10 cellular contexts compared by ENCODE assay signal in the genomic region with DNA sequence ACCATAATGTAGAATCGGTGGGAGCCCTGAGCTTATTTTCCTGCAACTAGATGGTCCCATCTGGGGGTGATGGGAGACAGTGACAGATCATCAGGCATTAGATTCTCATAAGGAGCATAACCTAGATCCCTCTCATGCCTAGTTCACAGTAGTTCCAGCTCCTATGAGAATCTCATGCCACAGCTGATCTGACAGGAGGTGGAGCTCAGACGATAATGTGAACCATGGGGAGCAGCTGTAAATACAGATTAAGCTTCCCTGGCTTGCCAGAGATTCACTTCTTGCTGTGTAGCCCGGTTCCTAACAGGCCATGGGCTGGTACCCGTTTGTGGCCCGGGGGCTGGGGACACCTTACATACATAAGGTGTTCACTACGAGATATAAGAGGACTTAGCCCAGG. TPM values are rescaled to one million over a fixed set of nuclear protein-coding genes. Genes with fewer than 3 reads are reported as not detected.
DNase-seq lines count a peak whose midpoint lies in the region; ATAC-seq and TF ChIP-seq lines count a peak whose summit lies in the region.
"Had no signal": no experiment of that assay in that cellular context is flagged by ENCODE, and none has a peak within 500 bp of the region (broad histone marks: within the 10 kb centered on the region; RNA-seq: fewer than 3 reads in every experiment).

No MANE protein-coding gene starts in this region.

- CTCF ChIA-PET in Panc1 (lab: Charles Lee), result no interaction called here

- H3K4me1 Mint-ChIP-seq in activated T-cell treated with anti-CD3 and anti-CD28 coated beads, Interleukin-2, amount 50 U/mL, for 72 hours (ENCODE audit: low read depth), result peaks cover 40% of the 10 kb centered on the region
- H3K4me1 Mint-ChIP-seq in glutamatergic neuron (ENCODE audit: low read depth, unreplicated experiment), result peaks cover 8% of the 10 kb centered on the region
- H3K4me1 Mint-ChIP-seq in stimulated activated effector memory CD8-positive, alpha-beta T cell treated with anti-CD3 and anti-CD28 coated beads, Interleukin-12 subunit alpha, Interleukin-12 subunit beta, amount 100 ng/mL, for 72 hours, result peaks cover 34% of the 10 kb centered on the region

- in situ Hi-C loops in Panc1 (cut with HindIII; ENCODE audit: low pct_unique_long_range_greater_than_20kb, low sequenced_read_pairs), result no loop called here

- TF ChIP-seq POLR2A in ovary (IDR thresholded peaks at IDR 0.05), result no peak

- ATAC-seq in activated T-cell treated with anti-CD3 and anti-CD28 coated beads, Interleukin-2, amount 50 U/mL, for 72 hours (replicated peaks in 1 of 2), result no peak
- no peak for ATAC-seq in Panc1
- no peak for ATAC-seq in stimulated activated effector memory CD8-positive, alpha-beta T cell treated with anti-CD3 and anti-CD28 coated beads, Interleukin-12 subunit alpha, Interleukin-12 subunit beta, amount 100 ng/mL, for 72 hours
- ATAC-seq in GM21717 (IDR thresholded peaks at IDR 0.05; ENCODE audit: unreplicated experiment), result no peak

- H3K36me3 ChIP-seq in Panc1 (ENCODE audit: control insufficient read depth, insufficient read depth, low read length) (peaks cover 4% of the 10 kb centered on the region; the same call in 1 of the 2 replicates), ovary (no peaks in the 10 kb centered on the region)
- H3K36me3 ChIP-seq: ascending aorta, tibial nerve had no signal

- no peak overlapping the region for H3K4me3 ChIP-seq in Panc1 (ENCODE audit: low read depth in 2 of 2, low read length in 2 of 2)
- H3K4me3 ChIP-seq in ovary, result no peak overlapping the region

- peak overlapping the region; percentile 83 for H3K27ac ChIP-seq in Panc1 (ENCODE audit: low read length)
- H3K27ac ChIP-seq in ovary, result no peak overlapping the region

- H3K27me3 ChIP-seq in Panc1 (ENCODE audit: control insufficient read depth, insufficient read depth, low read length), result no peaks in the 10 kb centered on the region
- no peaks in the 10 kb centered on the region for H3K27me3 ChIP-seq in ovary
- H3K27me3 ChIP-seq: ascending aorta, tibial nerve had no signal

- H3K4me1 ChIP-seq in Panc1 (ENCODE audit: control insufficient read depth, insufficient read depth, low read length), result peaks cover 5% of the 10 kb centered on the region
- H3K4me1 ChIP-seq in ovary (ENCODE audit: insufficient read depth), result peaks cover 5% of the 10 kb centered on the region

- peak overlapping the region; percentile 98 to 100 for H3K4me3 Mint-ChIP-seq in activated T-cell treated with anti-CD3 and anti-CD28 coated beads, Interleukin-2, amount 50 U/mL, for 72 hours
- H3K4me3 Mint-ChIP-seq in glutamatergic neuron (ENCODE audit: unreplicated experiment), result peak overlapping the region; percentile 97
- H3K4me3 Mint-ChIP-seq in stimulated activated effector memory CD8-positive, alpha-beta T cell treated with anti-CD3 and anti-CD28 coated beads, Interleukin-12 subunit alpha, Interleukin-12 subunit beta, amount 100 ng/mL, for 72 hours, result peak overlapping the region; percentile 97

- TF ChIP-seq CTCF in Panc1 (IDR thresholded peaks at IDR 0.05), result no peak
- TF ChIP-seq CTCF in glutamatergic neuron (IDR thresholded peaks at IDR 0.05; ENCODE audit: partially characterized antibody, unreplicated experiment), result no peak
- no peak for TF ChIP-seq CTCF in ovary (IDR thresholded peaks at IDR 0.05)

- peaks cover 5% of the 10 kb centered on the region for H3K27me3 Mint-ChIP-seq in activated T-cell treated with anti-CD3 and anti-CD28 coated beads, Interleukin-2, amount 50 U/mL, for 72 hours (ENCODE audit: low read depth)
- peaks cover 8% of the 10 kb centered on the region for H3K27me3 Mint-ChIP-seq in glutamatergic neuron (ENCODE audit: unreplicated experiment)

- POLR2A ChIA-PET in Panc1 (lab: Charles Lee), result no interaction called here

- H3K9me3 ChIP-seq in Panc1 (ENCODE audit: control insufficient read depth, insufficient read depth, low read depth, low read length) (no peaks in the 10 kb centered on the region), ovary (no peaks in the 10 kb centered on the region)
- H3K9me3 ChIP-seq: ascending aorta, tibial nerve had no signal

- no peak for TF ChIP-seq EP300 in ovary (IDR thresholded peaks at IDR 0.05)

- no peaks in the 10 kb centered on the region for H3K9me3 Mint-ChIP-seq in activated T-cell treated with anti-CD3 and anti-CD28 coated beads, Interleukin-2, amount 50 U/mL, for 72 hours
- H3K9me3 Mint-ChIP-seq in glutamatergic neuron (ENCODE audit: unreplicated experiment), result peaks cover 7% of the 10 kb centered on the region
- no peaks in the 10 kb centered on the region for H3K9me3 Mint-ChIP-seq in stimulated activated effector memory CD8-positive, alpha-beta T cell treated with anti-CD3 and anti-CD28 coated beads, Interleukin-12 subunit alpha, Interleukin-12 subunit beta, amount 100 ng/mL, for 72 hours

- H3K27ac Mint-ChIP-seq in activated T-cell treated with anti-CD3 and anti-CD28 coated beads, Interleukin-2, amount 50 U/mL, for 72 hours, result peak overlapping the region; percentile 99
- H3K27ac Mint-ChIP-seq in glutamatergic neuron (ENCODE audit: unreplicated experiment), result peak overlapping the region; percentile 98
- H3K27ac Mint-ChIP-seq in stimulated activated effector memory CD8-positive, alpha-beta T cell treated with anti-CD3 and anti-CD28 coated beads, Interleukin-12 subunit alpha, Interleukin-12 subunit beta, amount 100 ng/mL, for 72 hours, result peak overlapping the region; percentile 99

- H3K36me3 Mint-ChIP-seq in activated T-cell treated with anti-CD3 and anti-CD28 coated beads, Interleukin-2, amount 50 U/mL, for 72 hours (ENCODE audit: insufficient read depth in 2 of 2), result peaks cover 3 to 6% of the 10 kb centered on the region in 2 donors
- H3K36me3 Mint-ChIP-seq in glutamatergic neuron (ENCODE audit: unreplicated experiment), result no peaks in the 10 kb centered on the region
- peaks cover 23% of the 10 kb centered on the region for H3K36me3 Mint-ChIP-seq in stimulated activated effector memory CD8-positive, alpha-beta T cell treated with anti-CD3 and anti-CD28 coated beads, Interleukin-12 subunit alpha, Interleukin-12 subunit beta, amount 100 ng/mL, for 72 hours

- WGBS in ovary, 3 donors, result 74 to 83% (median 78%) methylated on average over 6 of the region's 6 CpGs

- no peak for DNase-seq in activated T-cell treated with anti-CD3 and anti-CD28 coated beads, Interleukin-2, amount 50 U/mL, for 72 hours
- no peak for DNase-seq in activated T-cell treated with anti-CD3 and anti-CD28 coated beads, Interleukin-2, amount 50 U/mL, for 1 hour
- DNase-seq in Panc1 (ENCODE audit: low read depth, low spot score) (no peak), glutamatergic neuron (no peak), dermis blood vessel endothelial cell (no peak), ovary (no peak)
- DNase-seq in stimulated activated effector memory CD8-positive, alpha-beta T cell treated with anti-CD3 and anti-CD28 coated beads, Interleukin-12 subunit alpha, Interleukin-12 subunit beta, amount 100 ng/mL, for 72 hours (ENCODE audit: low spot score in 2 of 2), result no peak

- no TSS peak for BruUV-seq in Panc1 (replicated peaks; lab: Mats Ljungman, UMichigan)

- intact Hi-C loops in Panc1 (cut with micrococcal nuclease; ENCODE audit: unreplicated experiment), result no loop called here
- intact Hi-C loops in ovary (cut with DNase I), result no loop called here

RNA-seq across cellular contexts. Expression of gene GOLGA4, which starts 1.2 kb away (rescaled TPM):
- total RNA-seq in activated T-cell treated with anti-CD3 and anti-CD28 coated beads, Interleukin-2, amount 50 U/mL, for 72 hours, result 10 to 100 TPM; 36.5 to 49.7 TPM
- total RNA-seq in Panc1 (2021; ENCODE audit: unreplicated experiment), result 59.6 TPM
- 16.5 TPM for polyA plus RNA-seq in Panc1 (2012; ENCODE audit: insufficient read length)
- 34.2 TPM for total RNA-seq in glutamatergic neuron (ENCODE audit: unreplicated experiment)
- 65.3 and 71.3 TPM in 2 replicates for total RNA-seq in dermis blood vessel endothelial cell
- total RNA-seq in ovary, result 10 to 100 TPM; 43.8 to 62.9 (median 59.5) TPM
- 10 to 100 TPM; 16.1 to 24.0 TPM for polyA plus RNA-seq in ovary
